Comparison of ENCODE assay signal across 1 cellular context in the genomic region with DNA sequence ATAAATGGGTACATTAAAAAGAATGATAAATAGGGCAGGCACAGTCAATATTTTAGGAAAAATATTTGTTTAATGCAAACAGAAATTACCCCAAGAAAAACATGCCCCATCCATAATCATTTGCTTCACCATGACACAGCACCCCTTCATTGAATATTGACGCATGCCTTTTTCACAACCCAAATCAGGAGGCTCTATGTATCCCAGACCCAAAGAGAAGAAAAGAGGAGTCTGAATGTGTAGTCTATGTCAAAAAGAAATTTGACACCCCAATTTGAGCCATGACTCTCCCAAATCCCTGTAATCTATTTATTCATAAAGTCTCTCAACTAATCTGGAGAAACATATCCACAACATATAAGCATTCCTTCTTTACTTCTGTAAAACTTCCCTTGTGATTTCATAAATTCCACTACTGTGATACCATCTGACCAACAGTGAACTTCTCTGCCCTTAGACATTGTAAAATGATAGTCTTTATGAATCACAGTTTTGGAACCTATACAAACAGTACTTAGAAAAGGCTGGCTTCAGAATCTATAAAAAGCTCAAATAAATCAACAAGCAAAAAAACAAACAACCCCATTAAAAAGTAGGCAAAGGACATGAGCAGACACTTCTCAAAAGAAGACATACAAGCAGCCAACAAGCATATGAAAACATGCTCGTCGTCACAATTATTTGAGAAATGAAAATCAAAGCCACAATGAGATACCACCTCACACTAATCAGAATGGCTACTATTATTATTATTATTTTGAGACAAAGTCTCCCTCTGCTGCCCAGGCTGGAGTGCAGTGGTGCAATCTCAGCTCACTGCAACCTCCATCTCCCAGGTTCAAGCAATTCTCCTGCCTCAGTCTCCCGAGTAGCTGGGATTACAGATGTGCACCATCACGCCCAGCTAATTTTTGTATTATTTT.
TF ChIP-seq lines count a peak whose summit lies in the region.

No MANE protein-coding gene starts in this region.

TF ChIP-seq in SK-N-SH, 30 proteins besides CTCF, POLR2A, EP300 and RAD21 (continued from another document):
- TF ChIP-seq, protein P1, sequence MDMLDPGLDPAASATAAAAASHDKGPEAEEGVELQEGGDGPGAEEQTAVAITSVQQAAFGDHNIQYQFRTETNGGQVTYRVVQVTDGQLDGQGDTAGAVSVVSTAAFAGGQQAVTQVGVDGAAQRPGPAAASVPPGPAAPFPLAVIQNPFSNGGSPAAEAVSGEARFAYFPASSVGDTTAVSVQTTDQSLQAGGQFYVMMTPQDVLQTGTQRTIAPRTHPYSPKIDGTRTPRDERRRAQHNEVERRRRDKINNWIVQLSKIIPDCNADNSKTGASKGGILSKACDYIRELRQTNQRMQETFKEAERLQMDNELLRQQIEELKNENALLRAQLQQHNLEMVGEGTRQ (IDR thresholded peaks at IDR 0.05; ENCODE audit: borderline replicate concordance, low read depth, low read length), result no peak
- TF ChIP-seq EZH2phosphoT487 (IDR thresholded peaks at IDR 0.05; ENCODE audit: borderline replicate concordance, low read depth) (no peak), RXRA (IDR thresholded peaks at IDR 0.05; ENCODE audit: borderline replicate concordance, low read depth) (peak; percentile 95), GATA2 (CRISPR knock-in tag; IDR thresholded peaks at IDR 0.05) (no peak), TCF12 (IDR thresholded peaks at IDR 0.05) (peak; percentile 86), RFX5 (IDR thresholded peaks at IDR 0.05; ENCODE audit: low read length) (no peak), FOXM1 (IDR thresholded peaks at IDR 0.05; ENCODE audit: low read depth) (peak; percentile 65; the same call in 1 of the 2 replicates), ELF1 (IDR thresholded peaks at IDR 0.05) (no peak), RCOR1 (IDR thresholded peaks at IDR 0.05; ENCODE audit: low read length) (no peak), IRF3 (IDR thresholded peaks at IDR 0.05; ENCODE audit: low read depth, low read length) (no peak), JUND (IDR thresholded peaks at IDR 0.05) (peak; percentile 93), MAX (IDR thresholded peaks at IDR 0.05; ENCODE audit: low read depth) (no peak), POLR2AphosphoS5 (IDR thresholded peaks at IDR 0.05; ENCODE audit: low read depth, low read length) (peak; percentile 58; the same call in 1 of the 2 replicates), MXI1 (IDR thresholded peaks at IDR 0.05; ENCODE audit: low read depth, low read length) (no peak), CHD2 (IDR thresholded peaks at IDR 0.05; ENCODE audit: low read length, partially characterized antibody) (no peak), NFIC (IDR thresholded peaks at IDR 0.05; ENCODE audit: borderline replicate concordance) (peak; percentile 85), SIN3A (IDR thresholded peaks at IDR 0.05; ENCODE audit: borderline replicate concordance, low read depth, low read length) (no peak), TEAD4 (IDR thresholded peaks at IDR 0.05; ENCODE audit: borderline replicate concordance, insufficient read depth) (peak; percentile 82), MEF2A (IDR thresholded peaks at IDR 0.05; ENCODE audit: borderline replicate concordance, low read depth) (peak; percentile 86), TAF1 (IDR thresholded peaks at IDR 0.05; ENCODE audit: borderline replicate concordance, low read depth, low read length) (no peak), USF1 (IDR thresholded peaks at IDR 0.05; ENCODE audit: borderline replicate concordance, low read depth) (no peak), FOXJ3 (CRISPR knock-in tag; IDR thresholded peaks at IDR 0.05) (no peak), GABPA (IDR thresholded peaks at IDR 0.05; ENCODE audit: low read depth) (no peak), FOSL2 (IDR thresholded peaks at IDR 0.05; ENCODE audit: borderline replicate concordance, low read depth) (peak; percentile 88), NRF1 (IDR thresholded peaks at IDR 0.05; ENCODE audit: low read depth, low read length) (no peak), YY1 (IDR thresholded peaks at IDR 0.05; ENCODE audit: low read depth) (no peak)
- TF ChIP-seq, protein P2, sequence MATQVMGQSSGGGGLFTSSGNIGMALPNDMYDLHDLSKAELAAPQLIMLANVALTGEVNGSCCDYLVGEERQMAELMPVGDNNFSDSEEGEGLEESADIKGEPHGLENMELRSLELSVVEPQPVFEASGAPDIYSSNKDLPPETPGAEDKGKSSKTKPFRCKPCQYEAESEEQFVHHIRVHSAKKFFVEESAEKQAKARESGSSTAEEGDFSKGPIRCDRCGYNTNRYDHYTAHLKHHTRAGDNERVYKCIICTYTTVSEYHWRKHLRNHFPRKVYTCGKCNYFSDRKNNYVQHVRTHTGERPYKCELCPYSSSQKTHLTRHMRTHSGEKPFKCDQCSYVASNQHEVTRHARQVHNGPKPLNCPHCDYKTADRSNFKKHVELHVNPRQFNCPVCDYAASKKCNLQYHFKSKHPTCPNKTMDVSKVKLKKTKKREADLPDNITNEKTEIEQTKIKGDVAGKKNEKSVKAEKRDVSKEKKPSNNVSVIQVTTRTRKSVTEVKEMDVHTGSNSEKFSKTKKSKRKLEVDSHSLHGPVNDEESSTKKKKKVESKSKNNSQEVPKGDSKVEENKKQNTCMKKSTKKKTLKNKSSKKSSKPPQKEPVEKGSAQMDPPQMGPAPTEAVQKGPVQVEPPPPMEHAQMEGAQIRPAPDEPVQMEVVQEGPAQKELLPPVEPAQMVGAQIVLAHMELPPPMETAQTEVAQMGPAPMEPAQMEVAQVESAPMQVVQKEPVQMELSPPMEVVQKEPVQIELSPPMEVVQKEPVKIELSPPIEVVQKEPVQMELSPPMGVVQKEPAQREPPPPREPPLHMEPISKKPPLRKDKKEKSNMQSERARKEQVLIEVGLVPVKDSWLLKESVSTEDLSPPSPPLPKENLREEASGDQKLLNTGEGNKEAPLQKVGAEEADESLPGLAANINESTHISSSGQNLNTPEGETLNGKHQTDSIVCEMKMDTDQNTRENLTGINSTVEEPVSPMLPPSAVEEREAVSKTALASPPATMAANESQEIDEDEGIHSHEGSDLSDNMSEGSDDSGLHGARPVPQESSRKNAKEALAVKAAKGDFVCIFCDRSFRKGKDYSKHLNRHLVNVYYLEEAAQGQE (IDR thresholded peaks at IDR 0.05; ENCODE audit: low read depth, low read length), result no peak
- TF ChIP-seq, protein P3, sequence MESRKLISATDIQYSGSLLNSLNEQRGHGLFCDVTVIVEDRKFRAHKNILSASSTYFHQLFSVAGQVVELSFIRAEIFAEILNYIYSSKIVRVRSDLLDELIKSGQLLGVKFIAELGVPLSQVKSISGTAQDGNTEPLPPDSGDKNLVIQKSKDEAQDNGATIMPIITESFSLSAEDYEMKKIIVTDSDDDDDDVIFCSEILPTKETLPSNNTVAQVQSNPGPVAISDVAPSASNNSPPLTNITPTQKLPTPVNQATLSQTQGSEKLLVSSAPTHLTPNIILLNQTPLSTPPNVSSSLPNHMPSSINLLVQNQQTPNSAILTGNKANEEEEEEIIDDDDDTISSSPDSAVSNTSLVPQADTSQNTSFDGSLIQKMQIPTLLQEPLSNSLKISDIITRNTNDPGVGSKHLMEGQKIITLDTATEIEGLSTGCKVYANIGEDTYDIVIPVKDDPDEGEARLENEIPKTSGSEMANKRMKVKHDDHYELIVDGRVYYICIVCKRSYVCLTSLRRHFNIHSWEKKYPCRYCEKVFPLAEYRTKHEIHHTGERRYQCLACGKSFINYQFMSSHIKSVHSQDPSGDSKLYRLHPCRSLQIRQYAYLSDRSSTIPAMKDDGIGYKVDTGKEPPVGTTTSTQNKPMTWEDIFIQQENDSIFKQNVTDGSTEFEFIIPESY (IDR thresholded peaks at IDR 0.05; ENCODE audit: borderline replicate concordance, low read depth), result peak; percentile 28; the same call in 1 of the 2 replicates
TF ChIP-seq in SK-N-SH: peak in this region for 11.
